In the genomic region with DNA sequence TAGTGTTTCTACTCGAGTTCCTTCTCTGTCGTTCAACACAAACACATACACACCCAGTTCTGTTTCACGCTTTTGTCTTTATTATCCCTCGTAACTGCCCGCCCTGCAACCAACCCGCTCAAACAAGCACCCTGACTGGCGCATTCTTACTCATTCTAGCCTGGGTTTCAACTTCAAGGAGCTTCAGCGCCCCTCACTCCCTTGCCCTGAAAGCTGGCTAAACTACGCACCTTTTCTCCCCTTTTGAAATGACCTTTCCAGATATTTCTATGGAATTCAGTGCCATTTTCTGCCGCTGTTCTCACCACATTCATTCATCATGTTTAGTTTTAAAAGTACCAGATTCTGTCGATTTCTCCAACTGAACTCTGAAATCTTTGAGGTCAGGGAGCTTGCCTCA, we compare ENCODE assay signal across 8 cellular contexts. TPM values are rescaled to one million over a fixed set of nuclear protein-coding genes. Genes with fewer than 3 reads are reported as not detected.
A peak's percentile ranks its signal among the peaks of the same experiment; 100 is the strongest.
DNase-seq lines count a peak whose midpoint lies in the region; ATAC-seq, FAIRE-seq and TF ChIP-seq lines count a peak whose summit lies in the region.

No MANE protein-coding gene starts in this region.

- H3K27me3 ChIP-seq in IMR-90 (ENCODE audit: control insufficient read depth, insufficient read depth, low read length) = no peaks in the 10 kb centered on the region
- H3K27me3 ChIP-seq in brain microvascular endothelial cell (replicated peaks) = no peaks in the 10 kb centered on the region
- H3K27me3 ChIP-seq in kidney epithelial cell (ENCODE audit: control insufficient read depth, insufficient read depth, low read length) = no peaks in the 10 kb centered on the region
- H3K27me3 ChIP-seq in stomach = no peaks in the 10 kb centered on the region

- 45% methylated on average over 9 of the region's 11 CpGs; no CpG with 5 or more reads in 1 of the 2 experiments for WGBS in IMR-90 (ENCODE audit: extremely low coverage in 2 of 2, insufficient read length in 1 of 2), 2 experiments
- 18 to 31% (median 21%) methylated on average over 11 of the region's 11 CpGs for WGBS in stomach, 5 donors

- BruUV-seq in IMR-90 (replicated peaks; lab: Mats Ljungman, UMichigan) = no TSS peak

- peak overlapping the region; percentile 91 for H3K14ac ChIP-seq in IMR-90 (replicated peaks; ENCODE audit: low read depth, low read length)

- in situ Hi-C loops in IMR-90 (cut with MboI; ENCODE audit: low sequenced_read_pairs) (no loop called here), brain microvascular endothelial cell (cut with HindIII; ENCODE audit: low pct_ligation_motif_present, low sequenced_read_pairs) (no loop called here)

- H3K4me3 ChIP-seq in AG10803 (ENCODE audit: low read length) (peak overlapping the region; percentile 82), IMR-90 (ENCODE audit: insufficient read depth, low read depth, low read length) (peak overlapping the region; percentile 68), brain microvascular endothelial cell (ENCODE audit: low read depth, low read length) (peak overlapping the region; percentile 78), kidney epithelial cell (ENCODE audit: low read depth, low read length) (peak overlapping the region; percentile 68), stomach (peak overlapping the region; percentile 78 to 90 (median 88))

- no peak for FAIRE-seq in D721Med (lab: Jason Lieb, UNC)

- H3K56ac ChIP-seq in IMR-90 (ENCODE audit: extremely low read depth, insufficient read depth, low read length) = peak overlapping the region; percentile 58; the same call in 1 of the 2 replicates

- H3K9me3 ChIP-seq in IMR-90 (ENCODE audit: control insufficient read depth, insufficient read depth, low read length) (no peaks in the 10 kb centered on the region), stomach (no peaks in the 10 kb centered on the region)

- intact Hi-C loops in IMR-90 (cut with micrococcal nuclease) = no loop called here
- intact Hi-C loops in stomach (cut with DNase I; ENCODE audit: low total_unique reads) = no loop called here

- no peak for TF ChIP-seq EP300 in stomach (IDR thresholded peaks at IDR 0.05)

- H2AK9ac ChIP-seq in IMR-90 (replicated peaks; ENCODE audit: low read depth, low read length, poor library complexity) = peak overlapping the region; percentile 2

- TF ChIP-seq POLR2A in IMR-90 (IDR thresholded peaks at IDR 0.05; ENCODE audit: low read depth, low read length) (no peak), stomach (IDR thresholded peaks at IDR 0.05) (no peak)

- H2BK15ac ChIP-seq in IMR-90 (ENCODE audit: low read depth, low read length) = peak overlapping the region; percentile 9; the same call in 2 of the 3 replicates

- no peak for TF ChIP-seq RAD21 in IMR-90 (IDR thresholded peaks at IDR 0.05; ENCODE audit: low read length)

- peak overlapping the region; percentile 93 for H3K23ac ChIP-seq in IMR-90 (ENCODE audit: low read depth, low read length)

- peak; percentile 27 for DNase-seq in AG10803 (ENCODE audit: low read depth)
- no peak for DNase-seq in IMR-90
- no peak for DNase-seq in brain microvascular endothelial cell
- DNase-seq in kidney epithelial cell (ENCODE audit: low read depth) = no peak
- no peak for DNase-seq in stomach
- no peak for DNase-seq in D721Med (ENCODE audit: insufficient read length, low spot score)
- DNase-seq in NCI-H510A (lab: John Stamatoyannopoulos, UW) = no peak

- 0 out of 2 replicates have a peak overlapping the region, but pooled peaks have one; percentile 35 for H2BK20ac ChIP-seq in IMR-90 (ENCODE audit: low read depth, low read length)

- peaks cover 1% of the 10 kb centered on the region; the same call in 1 of the 2 replicates for H3K36me3 ChIP-seq in IMR-90 (ENCODE audit: control insufficient read depth, insufficient read depth, low read length)
- H3K36me3 ChIP-seq in brain microvascular endothelial cell (replicated peaks) = peaks cover 4% of the 10 kb centered on the region
- H3K36me3 ChIP-seq in kidney epithelial cell (ENCODE audit: control insufficient read depth, insufficient read depth, low read length) = no peaks in the 10 kb centered on the region
- H3K36me3 ChIP-seq in stomach = peaks cover 0 to 13% (median 8%) of the 10 kb centered on the region in 4 donors

- dilution Hi-C loops in IMR-90 (cut with HindIII; ENCODE audit: low sequenced_read_pairs, unreplicated experiment) = no loop called here

- no peak overlapping the region for H2AK5ac ChIP-seq in IMR-90 (ENCODE audit: low read depth, low read length)

- CTCF ChIA-PET in IMR-90 (lab: Yijun Ruan, JAX) = interaction anchor here (1.1 to 1.5 kb wide), 3 partner anchors 10 to 73 kb away, joined by 3 to 7 read pairs (median 3); no protein-coding TSS in a partner anchor

- no peaks in the 10 kb centered on the region for H3K9me1 ChIP-seq in IMR-90 (ENCODE audit: insufficient read depth, low read length)

- H4K8ac ChIP-seq in IMR-90 (ENCODE audit: low read depth in 2 of 2, low read length in 2 of 2) = peak overlapping the region; percentile 91 to 97

- peak overlapping the region; percentile 69 for H2BK5ac ChIP-seq in IMR-90 (ENCODE audit: low read depth, low read length, poor library complexity, severe bottlenecking)

- H3K18ac ChIP-seq in IMR-90 (ENCODE audit: low read depth, low read length) = no peak overlapping the region

- ATAC-seq in IMR-90 (ENCODE audit: low read depth) (no peak), GM21717 (IDR thresholded peaks at IDR 0.05; ENCODE audit: unreplicated experiment) (no peak)

- POLR2A ChIA-PET in IMR-90 (lab: Charles Lee; ENCODE audit: unreplicated experiment) = no interaction called here

- H3K4me2 ChIP-seq in IMR-90 (ENCODE audit: low read depth, low read length) = peak overlapping the region; percentile 90

- peak overlapping the region; percentile 80 for H2BK120ac ChIP-seq in IMR-90 (ENCODE audit: low read depth, low read length)

- H3K4me1 ChIP-seq in IMR-90 (ENCODE audit: control insufficient read depth, insufficient read depth, low read length) (peaks cover 2% of the 10 kb centered on the region; the same call in 1 of the 2 replicates), stomach (peaks cover 5 to 42% (median 27%) of the 10 kb centered on the region in 4 donors)

- H4K20me1 ChIP-seq in IMR-90 (ENCODE audit: insufficient read depth, low read length) = no peaks in the 10 kb centered on the region

- peak overlapping the region; percentile 94 for H4K5ac ChIP-seq in IMR-90 (ENCODE audit: low read depth, low read length)

- H4K91ac ChIP-seq in IMR-90 (ENCODE audit: insufficient read depth, low read depth, low read length) = peak overlapping the region; percentile 89

- H2AFZ ChIP-seq in IMR-90 (replicated peaks; ENCODE audit: low read length, poor library complexity) = peak overlapping the region; percentile 98

- H3K4ac ChIP-seq in IMR-90 (ENCODE audit: low read depth, low read length) = peak overlapping the region; percentile 94

- no peak overlapping the region; the same call in 1 of the 2 replicates for H3K27ac ChIP-seq in IMR-90 (ENCODE audit: insufficient read depth, low read length)
- peak overlapping the region; percentile 73 for H3K27ac ChIP-seq in brain microvascular endothelial cell
- H3K27ac ChIP-seq in stomach = peak overlapping the region; percentile 79 to 90 (median 85)

- H3K79me1 ChIP-seq in IMR-90 (ENCODE audit: low read depth in 1 of 2, low read length in 2 of 2) = peaks cover 8 to 23% of the 10 kb centered on the region in 2 experiments; a peak in 3 of 4 replicates

- H3K9ac ChIP-seq in IMR-90 (ENCODE audit: low read depth, low read length) = peak overlapping the region; percentile 86

- no peak for TF ChIP-seq CTCF in AG10803 (conservative IDR thresholded peaks at IDR 0.05; ENCODE audit: low read length)
- TF ChIP-seq CTCF in IMR-90 (conservative IDR thresholded peaks at IDR 0.05; ENCODE audit: low read depth, low read length) = no peak
- TF ChIP-seq CTCF in brain microvascular endothelial cell (IDR thresholded peaks at IDR 0.05; ENCODE audit: low read depth, low read length, missing control alignments) = no peak
- TF ChIP-seq CTCF in kidney epithelial cell (IDR thresholded peaks at IDR 0.05; ENCODE audit: insufficient read depth, low read length, poor library complexity, severe bottlenecking) = no peak
- TF ChIP-seq CTCF in stomach (IDR thresholded peaks at IDR 0.05) = no peak
- no peak for TF ChIP-seq CTCF in D721Med (IDR thresholded peaks at IDR 0.05; ENCODE audit: insufficient read depth, missing control alignments)

TF ChIP-seq in IMR-90, 13 proteins besides CTCF, POLR2A, EP300 and RAD21:
- no peak for TF ChIP-seq BHLHE40 (IDR thresholded peaks at IDR 0.05; ENCODE audit: low read depth, low read length)
- no peak for TF ChIP-seq NFE2L2 (IDR thresholded peaks at IDR 0.05; ENCODE audit: low read depth, low read length)
- TF ChIP-seq CEBPB (IDR thresholded peaks at IDR 0.05; ENCODE audit: low read depth, low read length) = no peak
- no peak for TF ChIP-seq FOS (IDR thresholded peaks at IDR 0.05; ENCODE audit: low read depth, low read length)
- TF ChIP-seq, protein P1, sequence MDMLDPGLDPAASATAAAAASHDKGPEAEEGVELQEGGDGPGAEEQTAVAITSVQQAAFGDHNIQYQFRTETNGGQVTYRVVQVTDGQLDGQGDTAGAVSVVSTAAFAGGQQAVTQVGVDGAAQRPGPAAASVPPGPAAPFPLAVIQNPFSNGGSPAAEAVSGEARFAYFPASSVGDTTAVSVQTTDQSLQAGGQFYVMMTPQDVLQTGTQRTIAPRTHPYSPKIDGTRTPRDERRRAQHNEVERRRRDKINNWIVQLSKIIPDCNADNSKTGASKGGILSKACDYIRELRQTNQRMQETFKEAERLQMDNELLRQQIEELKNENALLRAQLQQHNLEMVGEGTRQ (IDR thresholded peaks at IDR 0.05; ENCODE audit: low read depth, low read length) = no peak
- TF ChIP-seq CHD1 (IDR thresholded peaks at IDR 0.05; ENCODE audit: low read depth, low read length) = no peak
- TF ChIP-seq RCOR1 (IDR thresholded peaks at IDR 0.05; ENCODE audit: insufficient replicate concordance, low read length) = no peak
- TF ChIP-seq SMC3 (IDR thresholded peaks at IDR 0.05; ENCODE audit: low read depth, low read length) = no peak

RNA-seq across cellular contexts. Expression of gene MFSD1, which starts 0.7 kb away (rescaled TPM):
- 64.2 and 103 TPM in 2 replicates for total RNA-seq in IMR-90 (2012; rRNA removed)
- polyA plus RNA-seq in IMR-90 (2012; rRNA removed) = 39.7 and 50.4 TPM in 2 replicates
- 24.2 and 24.8 TPM in 2 replicates for polyA plus RNA-seq in IMR-90 (2012; cell fraction: cytosol; rRNA removed)
- polyA plus RNA-seq in IMR-90 (2012; cell fraction: nucleus; rRNA removed; ENCODE audit: low replicate concordance) = 10.2 and 33.8 TPM in 2 replicates
- total RNA-seq in kidney epithelial cell = 55.8 and 61.0 TPM in 2 replicates
- 100 to 1,000 TPM in 2 of 5 donors, 10 to 100 TPM in 3; 23.9 to 187 (median 44.8) TPM for total RNA-seq in stomach
- 10 to 100 TPM; 22.3 to 28.3 (median 22.7) TPM for polyA plus RNA-seq in stomach
